In genomic region chr21:43859747-43860214, GRCh38 we compare ENCODE assay signal across 1 cellular context.
TF ChIP-seq lines count a peak whose summit lies in the region.

No MANE protein-coding gene starts in this region.

TF ChIP-seq in K562, 482 proteins besides CTCF, POLR2A, EP300 and RAD21 (continued from another document and continues in another):
- TF ChIP-seq ZBTB40 (IDR thresholded peaks at IDR 0.05): no peak
- TF ChIP-seq ZBTB40 (CRISPR knock-in tag; IDR thresholded peaks at IDR 0.05): no peak
- 0 out of 2 replicates have a peak, but pooled peaks have one; percentile 78 for TF ChIP-seq ERF (CRISPR knock-in tag; IDR thresholded peaks at IDR 0.05)
- peak; percentile 76 to 96; a peak in 3 of 4 replicates for TF ChIP-seq SRF (CRISPR knock-in tag; IDR thresholded peaks at IDR 0.05)
- TF ChIP-seq YY1 (IDR thresholded peaks at IDR 0.05; ENCODE audit: borderline replicate concordance in 1 of 3, control insufficient read depth in 1 of 3, extremely low read depth in 1 of 3, insufficient read depth in 3 of 3, insufficient read length in 1 of 3, insufficient replicate concordance in 2 of 3, low read depth in 1 of 3, low read length in 2 of 3): peak in 2 of 3 experiments; percentile 57 to 86
- TF ChIP-seq ZNF146 (CRISPR knock-in tag; IDR thresholded peaks at IDR 0.05; ENCODE audit: unreplicated experiment): no peak
- peak; percentile 32; the same call in 1 of the 2 replicates for TF ChIP-seq DDX20 (tag; IDR thresholded peaks at IDR 0.05; ENCODE audit: low read depth)
- TF ChIP-seq ZNF76 (CRISPR knock-in tag; IDR thresholded peaks at IDR 0.05; ENCODE audit: borderline replicate concordance): 0 out of 2 replicates have a peak, but pooled peaks have one; percentile 56
- no peak for TF ChIP-seq SRSF3 (IDR thresholded peaks at IDR 0.05; ENCODE audit: insufficient read depth, low read length)
- TF ChIP-seq CBX3 (IDR thresholded peaks at IDR 0.05; ENCODE audit: borderline replicate concordance in 1 of 2, low read length in 2 of 2): no peak
- TF ChIP-seq CXXC5 (CRISPR knock-in tag; IDR thresholded peaks at IDR 0.05): peak; percentile 8
- TF ChIP-seq HOMEZ (CRISPR knock-in tag; IDR thresholded peaks at IDR 0.05): 0 out of 2 replicates have a peak, but pooled peaks have one; percentile 65
- TF ChIP-seq, protein P1, sequence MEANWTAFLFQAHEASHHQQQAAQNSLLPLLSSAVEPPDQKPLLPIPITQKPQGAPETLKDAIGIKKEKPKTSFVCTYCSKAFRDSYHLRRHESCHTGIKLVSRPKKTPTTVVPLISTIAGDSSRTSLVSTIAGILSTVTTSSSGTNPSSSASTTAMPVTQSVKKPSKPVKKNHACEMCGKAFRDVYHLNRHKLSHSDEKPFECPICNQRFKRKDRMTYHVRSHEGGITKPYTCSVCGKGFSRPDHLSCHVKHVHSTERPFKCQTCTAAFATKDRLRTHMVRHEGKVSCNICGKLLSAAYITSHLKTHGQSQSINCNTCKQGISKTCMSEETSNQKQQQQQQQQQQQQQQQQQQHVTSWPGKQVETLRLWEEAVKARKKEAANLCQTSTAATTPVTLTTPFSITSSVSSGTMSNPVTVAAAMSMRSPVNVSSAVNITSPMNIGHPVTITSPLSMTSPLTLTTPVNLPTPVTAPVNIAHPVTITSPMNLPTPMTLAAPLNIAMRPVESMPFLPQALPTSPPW (CRISPR knock-in tag; IDR thresholded peaks at IDR 0.05): peak; percentile 26; the same call in 1 of the 2 replicates
- peak; percentile 71; the same call in 1 of the 2 replicates for TF ChIP-seq BMI1 (IDR thresholded peaks at IDR 0.05; ENCODE audit: low read length)
- peak; percentile 56; the same call in 1 of the 2 replicates for TF ChIP-seq KLF6 (CRISPR knock-in tag; IDR thresholded peaks at IDR 0.05; ENCODE audit: borderline replicate concordance)
- TF ChIP-seq ZNF253 (CRISPR knock-in tag; conservative IDR thresholded peaks at IDR 0.05): no peak
- no peak for TF ChIP-seq ZNF778 (CRISPR knock-in tag; IDR thresholded peaks at IDR 0.05)
- TF ChIP-seq ZNF165 (CRISPR knock-in tag; IDR thresholded peaks at IDR 0.05; ENCODE audit: borderline replicate concordance): 0 out of 2 replicates have a peak, but pooled peaks have one; percentile 32
- TF ChIP-seq RCOR1 (IDR thresholded peaks at IDR 0.05; ENCODE audit: borderline replicate concordance in 1 of 2, low read depth in 2 of 2, low read length in 2 of 2): 0 out of 4 replicates have a peak, but pooled peaks of 1 of the 2 experiments have one; percentile 6
- TF ChIP-seq, protein P2, sequence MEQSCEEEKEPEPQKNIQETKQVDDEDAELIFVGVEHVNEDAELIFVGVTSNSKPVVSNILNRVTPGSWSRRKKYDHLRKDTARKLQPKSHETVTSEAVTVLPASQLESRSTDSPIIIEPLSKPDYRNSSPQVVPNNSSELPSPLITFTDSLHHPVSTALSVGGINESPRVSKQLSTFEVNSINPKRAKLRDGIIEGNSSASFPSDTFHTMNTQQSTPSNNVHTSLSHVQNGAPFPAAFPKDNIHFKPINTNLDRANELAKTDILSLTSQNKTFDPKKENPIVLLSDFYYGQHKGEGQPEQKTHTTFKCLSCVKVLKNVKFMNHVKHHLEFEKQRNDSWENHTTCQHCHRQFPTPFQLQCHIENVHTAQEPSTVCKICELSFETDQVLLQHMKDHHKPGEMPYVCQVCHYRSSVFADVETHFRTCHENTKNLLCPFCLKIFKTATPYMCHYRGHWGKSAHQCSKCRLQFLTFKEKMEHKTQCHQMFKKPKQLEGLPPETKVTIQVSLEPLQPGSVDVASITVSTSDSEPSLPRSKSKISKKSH (CRISPR knock-in tag; IDR thresholded peaks at IDR 0.05): no peak
- no peak for TF ChIP-seq NR1H2 (CRISPR knock-in tag; IDR thresholded peaks at IDR 0.05)
- TF ChIP-seq IFI16 (CRISPR knock-in tag; IDR thresholded peaks at IDR 0.05): 0 out of 2 replicates have a peak, but pooled peaks have one; percentile 25
- TF ChIP-seq ZBTB17 (CRISPR knock-in tag; IDR thresholded peaks at IDR 0.05): peak; percentile 56
- TF ChIP-seq ZFP1 (CRISPR knock-in tag; IDR thresholded peaks at IDR 0.05): no peak
- TF ChIP-seq, protein P3, sequence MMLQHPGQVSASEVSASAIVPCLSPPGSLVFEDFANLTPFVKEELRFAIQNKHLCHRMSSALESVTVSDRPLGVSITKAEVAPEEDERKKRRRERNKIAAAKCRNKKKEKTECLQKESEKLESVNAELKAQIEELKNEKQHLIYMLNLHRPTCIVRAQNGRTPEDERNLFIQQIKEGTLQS (IDR thresholded peaks at IDR 0.05): no peak
- TF ChIP-seq, protein P3 (CRISPR knock-in tag; conservative IDR thresholded peaks at IDR 0.05): no peak
- TF ChIP-seq, protein P4, sequence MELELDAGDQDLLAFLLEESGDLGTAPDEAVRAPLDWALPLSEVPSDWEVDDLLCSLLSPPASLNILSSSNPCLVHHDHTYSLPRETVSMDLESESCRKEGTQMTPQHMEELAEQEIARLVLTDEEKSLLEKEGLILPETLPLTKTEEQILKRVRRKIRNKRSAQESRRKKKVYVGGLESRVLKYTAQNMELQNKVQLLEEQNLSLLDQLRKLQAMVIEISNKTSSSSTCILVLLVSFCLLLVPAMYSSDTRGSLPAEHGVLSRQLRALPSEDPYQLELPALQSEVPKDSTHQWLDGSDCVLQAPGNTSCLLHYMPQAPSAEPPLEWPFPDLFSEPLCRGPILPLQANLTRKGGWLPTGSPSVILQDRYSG (tag; conservative IDR thresholded peaks at IDR 0.05; ENCODE audit: low read depth): peak; percentile 85
- 0 out of 2 replicates have a peak, but pooled peaks have one; percentile 46 for TF ChIP-seq ZNF311 (CRISPR knock-in tag; IDR thresholded peaks at IDR 0.05)
- TF ChIP-seq PTBP1 (IDR thresholded peaks at IDR 0.05; ENCODE audit: low read depth, low read length): no peak
- no peak for TF ChIP-seq ZSCAN32 (CRISPR knock-in tag; IDR thresholded peaks at IDR 0.05)
- TF ChIP-seq, protein P5, sequence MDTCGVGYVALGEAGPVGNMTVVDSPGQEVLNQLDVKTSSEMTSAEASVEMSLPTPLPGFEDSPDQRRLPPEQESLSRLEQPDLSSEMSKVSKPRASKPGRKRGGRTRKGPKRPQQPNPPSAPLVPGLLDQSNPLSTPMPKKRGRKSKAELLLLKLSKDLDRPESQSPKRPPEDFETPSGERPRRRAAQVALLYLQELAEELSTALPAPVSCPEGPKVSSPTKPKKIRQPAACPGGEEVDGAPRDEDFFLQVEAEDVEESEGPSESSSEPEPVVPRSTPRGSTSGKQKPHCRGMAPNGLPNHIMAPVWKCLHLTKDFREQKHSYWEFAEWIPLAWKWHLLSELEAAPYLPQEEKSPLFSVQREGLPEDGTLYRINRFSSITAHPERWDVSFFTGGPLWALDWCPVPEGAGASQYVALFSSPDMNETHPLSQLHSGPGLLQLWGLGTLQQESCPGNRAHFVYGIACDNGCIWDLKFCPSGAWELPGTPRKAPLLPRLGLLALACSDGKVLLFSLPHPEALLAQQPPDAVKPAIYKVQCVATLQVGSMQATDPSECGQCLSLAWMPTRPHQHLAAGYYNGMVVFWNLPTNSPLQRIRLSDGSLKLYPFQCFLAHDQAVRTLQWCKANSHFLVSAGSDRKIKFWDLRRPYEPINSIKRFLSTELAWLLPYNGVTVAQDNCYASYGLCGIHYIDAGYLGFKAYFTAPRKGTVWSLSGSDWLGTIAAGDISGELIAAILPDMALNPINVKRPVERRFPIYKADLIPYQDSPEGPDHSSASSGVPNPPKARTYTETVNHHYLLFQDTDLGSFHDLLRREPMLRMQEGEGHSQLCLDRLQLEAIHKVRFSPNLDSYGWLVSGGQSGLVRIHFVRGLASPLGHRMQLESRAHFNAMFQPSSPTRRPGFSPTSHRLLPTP (IDR thresholded peaks at IDR 0.05; ENCODE audit: borderline replicate concordance, extremely low read depth, insufficient read length): no peak
- peak in 1 of 2 experiments; percentile 85; a peak in 2 of 4 replicates for TF ChIP-seq ZNF639 (CRISPR knock-in tag; conservative IDR thresholded peaks at IDR 0.05 in 1 of 2, IDR thresholded peaks at IDR 0.05 in 1 of 2)
- TF ChIP-seq SMAD3 (CRISPR knock-in tag; conservative IDR thresholded peaks at IDR 0.05): 0 out of 2 replicates have a peak, but pooled peaks have one; percentile 25
- TF ChIP-seq, protein P6, sequence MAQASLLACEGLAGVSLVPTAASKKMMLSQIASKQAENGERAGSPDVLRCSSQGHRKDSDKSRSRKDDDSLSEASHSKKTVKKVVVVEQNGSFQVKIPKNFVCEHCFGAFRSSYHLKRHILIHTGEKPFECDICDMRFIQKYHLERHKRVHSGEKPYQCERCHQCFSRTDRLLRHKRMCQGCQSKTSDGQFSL (CRISPR knock-in tag; IDR thresholded peaks at IDR 0.05): no peak
- TF ChIP-seq, protein P6 (tag; IDR thresholded peaks at IDR 0.05): peak in 1 of 2 experiments; percentile 77; a peak in 2 of 4 replicates
- 0 out of 2 replicates have a peak, but pooled peaks have one; percentile 65 for TF ChIP-seq ZNF444 (CRISPR knock-in tag; IDR thresholded peaks at IDR 0.05)
- TF ChIP-seq HSF4 (CRISPR knock-in tag; IDR thresholded peaks at IDR 0.05; ENCODE audit: borderline replicate concordance): peak; percentile 66; the same call in 1 of the 2 replicates
